2 cellular contexts compared by ENCODE assay signal in genomic region chrX:2710496-2710895, GRCh38.
A peak's percentile ranks its signal among the peaks of the same experiment; 100 is the strongest.
TF ChIP-seq lines count a peak whose summit lies in the region.

No MANE protein-coding gene starts in this region.

TF ChIP-seq in A549, 52 proteins besides CTCF, POLR2A, EP300 and RAD21:
- TF ChIP-seq CHD4 (IDR thresholded peaks at IDR 0.05; ENCODE audit: borderline replicate concordance) = no peak
- no peak for TF ChIP-seq SMC3 (IDR thresholded peaks at IDR 0.05)
- TF ChIP-seq RNF2 (IDR thresholded peaks at IDR 0.05; ENCODE audit: borderline replicate concordance, low read depth) = no peak
- TF ChIP-seq HEYL (CRISPR knock-in tag; IDR thresholded peaks at IDR 0.05) = no peak
- TF ChIP-seq EHF (CRISPR knock-in tag; IDR thresholded peaks at IDR 0.05) = no peak
- no peak for TF ChIP-seq HES2 (IDR thresholded peaks at IDR 0.05)
- TF ChIP-seq ATOH8 (CRISPR knock-in tag; IDR thresholded peaks at IDR 0.05; ENCODE audit: low read depth) = no peak
- no peak for TF ChIP-seq SREBF2 (IDR thresholded peaks at IDR 0.05)
- TF ChIP-seq POLR2AphosphoS2 (conservative IDR thresholded peaks at IDR 0.05; ENCODE audit: low read length) = no peak
- TF ChIP-seq CBX8 (IDR thresholded peaks at IDR 0.05) = no peak
- no peak for TF ChIP-seq CEBPB (IDR thresholded peaks at IDR 0.05)
- TF ChIP-seq NR3C1 (IDR thresholded peaks at IDR 0.05) = no peak
- no peak for TF ChIP-seq REST (IDR thresholded peaks at IDR 0.05)
- no peak for TF ChIP-seq HDAC2 (IDR thresholded peaks at IDR 0.05)
- TF ChIP-seq KDM1A (IDR thresholded peaks at IDR 0.05; ENCODE audit: low read depth) = no peak
- no peak for TF ChIP-seq HOXA7 (CRISPR knock-in tag; IDR thresholded peaks at IDR 0.05)
- TF ChIP-seq HOXB13 (CRISPR knock-in tag; IDR thresholded peaks at IDR 0.05; ENCODE audit: low read depth) = no peak
- TF ChIP-seq NFE2L2 (conservative IDR thresholded peaks at IDR 0.05; ENCODE audit: low read length) = no peak
- TF ChIP-seq BCL3 (IDR thresholded peaks at IDR 0.05) = no peak

TF ChIP-seq in GM12878, 131 proteins besides CTCF, POLR2A, EP300 and RAD21:
- TF ChIP-seq CHD1 (IDR thresholded peaks at IDR 0.05; ENCODE audit: low read depth, low read length) (no peak), BRCA1 (IDR thresholded peaks at IDR 0.05; ENCODE audit: low read depth, low read length) (no peak), SKIL (IDR thresholded peaks at IDR 0.05; ENCODE audit: low read depth, poor library complexity, severe bottlenecking) (no peak), USF1 (IDR thresholded peaks at IDR 0.05; ENCODE audit: borderline replicate concordance, extremely low read length, insufficient read depth, low read depth, low read length) (no peak), SMAD5 (IDR thresholded peaks at IDR 0.05; ENCODE audit: low read depth) (no peak), GATAD2B (conservative IDR thresholded peaks at IDR 0.05; ENCODE audit: low read depth) (no peak), EED (IDR thresholded peaks at IDR 0.05; ENCODE audit: low read depth) (peak; percentile 20; the same call in 1 of the 2 replicates), IKZF2 (IDR thresholded peaks at IDR 0.05) (0 out of 4 replicates have a peak, but pooled peaks of 1 of the 2 experiments have one; percentile 10), MAX (IDR thresholded peaks at IDR 0.05; ENCODE audit: low read depth, low read length) (no peak), E2F8 (IDR thresholded peaks at IDR 0.05; ENCODE audit: low read depth, partially characterized antibody) (no peak), NFIC (IDR thresholded peaks at IDR 0.05; ENCODE audit: low read depth, low read length) (peak; percentile 40; the same call in 1 of the 2 replicates), NKRF (conservative IDR thresholded peaks at IDR 0.05) (no peak), STAT1 (conservative IDR thresholded peaks at IDR 0.05) (no peak), BCLAF1 (IDR thresholded peaks at IDR 0.05) (no peak), CEBPB (IDR thresholded peaks at IDR 0.05; ENCODE audit: borderline replicate concordance in 1 of 2, low read depth in 2 of 2, low read length in 2 of 2) (no peak), PKNOX1 (IDR thresholded peaks at IDR 0.05) (no peak), RUNX3 (IDR thresholded peaks at IDR 0.05; ENCODE audit: low read length) (no peak), DPF2 (IDR thresholded peaks at IDR 0.05) (no peak), ZNF274 (IDR thresholded peaks at IDR 0.05; ENCODE audit: insufficient read depth, insufficient read length) (no peak), FOXM1 (IDR thresholded peaks at IDR 0.05; ENCODE audit: low read depth, low read length) (no peak), ELK1 (IDR thresholded peaks at IDR 0.05; ENCODE audit: low read depth, low read length) (no peak), ETV6 (conservative IDR thresholded peaks at IDR 0.05 in 1 of 2, IDR thresholded peaks at IDR 0.05 in 1 of 2; ENCODE audit: borderline replicate concordance in 1 of 2, low read depth in 1 of 2) (peak in 1 of 2 experiments; percentile 72; a peak in 2 of 4 replicates)
